Comparison of ENCODE assay signal across 1 cellular context in the genomic region with DNA sequence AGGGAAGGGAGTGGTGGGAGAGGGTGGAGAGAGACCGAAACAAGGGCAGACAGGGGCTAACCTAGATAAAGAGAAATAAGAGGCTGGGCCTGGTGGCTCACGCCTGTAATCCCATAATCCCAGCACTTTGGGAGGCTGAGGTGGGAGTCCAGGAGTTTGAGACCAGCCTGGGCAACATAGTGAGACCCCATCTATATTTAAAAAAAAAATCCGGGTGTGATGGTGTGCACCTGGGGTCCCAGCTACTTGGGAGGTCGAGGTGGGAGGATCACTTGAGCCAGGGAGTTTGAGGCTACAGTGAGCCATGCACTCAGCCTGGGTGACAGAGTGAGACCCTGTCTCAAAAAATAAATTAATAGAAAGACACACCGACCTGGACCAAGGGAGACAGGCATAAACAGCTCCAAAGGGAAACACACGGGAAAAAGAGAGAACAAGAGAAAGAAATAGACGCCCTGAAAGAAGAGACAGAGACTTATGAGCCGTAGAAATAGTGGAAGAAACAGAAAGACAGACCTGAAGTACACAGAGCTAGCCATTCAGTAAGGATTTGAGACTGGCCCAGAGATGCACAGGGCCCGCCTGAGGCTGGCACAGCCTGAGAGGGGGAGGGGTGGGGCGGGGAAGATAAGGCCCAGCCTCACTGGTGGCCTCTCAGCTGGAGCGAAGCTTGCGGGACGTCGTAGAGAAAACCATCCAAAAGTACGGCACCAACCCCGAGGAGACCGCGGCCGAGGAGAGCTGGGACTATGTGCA.
TF ChIP-seq lines count a peak whose summit lies in the region.

No MANE protein-coding gene starts in this region.

TF ChIP-seq in K562, 482 proteins besides CTCF, POLR2A, EP300 and RAD21:
- TF ChIP-seq ZNF121 (CRISPR knock-in tag; conservative IDR thresholded peaks at IDR 0.05) = peak; percentile 63
- no peak for TF ChIP-seq NBN (IDR thresholded peaks at IDR 0.05; ENCODE audit: low read depth)
- TF ChIP-seq JUN (IDR thresholded peaks at IDR 0.05; ENCODE audit: borderline replicate concordance, low read depth, low read length) = no peak
- TF ChIP-seq JUN (CRISPR knock-in tag; IDR thresholded peaks at IDR 0.05; ENCODE audit: borderline replicate concordance) = no peak
- peak; percentile 31 for TF ChIP-seq RBM25 (IDR thresholded peaks at IDR 0.05; ENCODE audit: low read depth, low read length, severe bottlenecking)
- TF ChIP-seq, protein P1, sequence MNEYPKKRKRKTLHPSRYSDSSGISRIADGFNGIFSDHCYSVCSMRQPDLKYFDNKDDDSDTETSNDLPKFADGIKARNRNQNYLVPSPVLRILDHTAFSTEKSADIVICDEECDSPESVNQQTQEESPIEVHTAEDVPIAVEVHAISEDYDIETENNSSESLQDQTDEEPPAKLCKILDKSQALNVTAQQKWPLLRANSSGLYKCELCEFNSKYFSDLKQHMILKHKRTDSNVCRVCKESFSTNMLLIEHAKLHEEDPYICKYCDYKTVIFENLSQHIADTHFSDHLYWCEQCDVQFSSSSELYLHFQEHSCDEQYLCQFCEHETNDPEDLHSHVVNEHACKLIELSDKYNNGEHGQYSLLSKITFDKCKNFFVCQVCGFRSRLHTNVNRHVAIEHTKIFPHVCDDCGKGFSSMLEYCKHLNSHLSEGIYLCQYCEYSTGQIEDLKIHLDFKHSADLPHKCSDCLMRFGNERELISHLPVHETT (CRISPR knock-in tag; conservative IDR thresholded peaks at IDR 0.05 in 1 of 2, IDR thresholded peaks at IDR 0.05 in 1 of 2) = no peak
- TF ChIP-seq, protein P2, sequence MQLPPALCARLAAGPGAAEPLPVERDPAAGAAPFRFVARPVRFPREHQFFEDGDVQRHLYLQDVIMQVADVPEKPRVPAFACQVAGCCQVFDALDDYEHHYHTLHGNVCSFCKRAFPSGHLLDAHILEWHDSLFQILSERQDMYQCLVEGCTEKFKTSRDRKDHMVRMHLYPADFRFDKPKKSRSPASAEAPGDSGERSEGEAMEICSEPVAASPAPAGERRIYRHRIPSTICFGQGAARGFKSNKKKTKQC (CRISPR knock-in tag; IDR thresholded peaks at IDR 0.05) = no peak
TF ChIP-seq in K562: peak in this region for 2.
